ENCODE assay signal across 22 cellular contexts in the genomic region with DNA sequence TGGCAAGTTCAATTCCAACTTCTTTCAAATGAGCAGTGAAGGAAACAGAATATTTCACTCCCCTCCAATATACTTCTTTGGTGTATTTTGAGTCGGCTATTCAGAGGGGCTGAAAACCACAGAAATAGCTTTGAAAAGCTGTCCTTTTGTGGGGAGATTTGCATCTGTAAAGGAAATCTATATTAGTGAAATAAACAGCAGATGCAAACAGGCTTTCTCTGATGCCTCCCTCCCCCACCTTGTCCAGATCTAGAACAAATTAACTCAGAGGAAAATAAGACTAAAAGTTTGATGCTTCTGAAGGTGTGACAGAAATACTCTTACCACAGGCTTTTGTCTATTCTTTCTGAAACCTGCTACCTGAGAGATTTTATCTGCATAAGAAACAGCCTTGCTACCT.
"Had no signal": no experiment of that assay in that cellular context is flagged by ENCODE, and none has a peak within 500 bp of the region (broad histone marks: within the 10 kb centered on the region; RNA-seq: fewer than 3 reads in every experiment).

No MANE protein-coding gene starts in this region.

- H3K4me3 Mint-ChIP-seq: activated CD4-positive, alpha-beta T cell treated with anti-CD3 and anti-CD28 coated beads for 36 hours; activated CD8-positive, alpha-beta T cell treated with anti-CD3 and anti-CD28 coated beads for 36 hours; activated naive CD8-positive, alpha-beta T cell treated with anti-CD3 and anti-CD28 coated beads, Interleukin-2, amount 10 ng/mL, durations not matched to agents 7 days and 5 days; activated T-cell treated with anti-CD3 and anti-CD28 coated beads, Interleukin-2, amount 50 U/mL, for 72 hours had no signal

- H3K4me1 Mint-ChIP-seq: activated CD4-positive, alpha-beta T cell treated with anti-CD3 and anti-CD28 coated beads for 36 hours; activated naive CD8-positive, alpha-beta T cell treated with anti-CD3 and anti-CD28 coated beads, Interleukin-2, amount 10 ng/mL, durations not matched to agents 7 days and 5 days had no signal

- H3K4me1 ChIP-seq: adrenal gland had no signal

- H3K9me3 ChIP-seq: adrenal gland had no signal

- DNase-seq: activated CD4-positive, alpha-beta T cell treated with anti-CD3 and anti-CD28 coated beads for 36 hours; activated CD8-positive, alpha-beta memory T cell treated with anti-CD3 and anti-CD28 coated beads, Interleukin-2, amount 50 U/mL, for 4 hours; activated CD8-positive, alpha-beta T cell treated with anti-CD3 and anti-CD28 coated beads for 36 hours; activated naive CD4-positive, alpha-beta T cell treated with anti-CD3 and anti-CD28 coated beads, Interleukin-2, amount 50 U/mL, for 16 hours; activated naive CD8-positive, alpha-beta T cell treated with anti-CD3 and anti-CD28 coated beads, Interleukin-2, amount 10 ng/mL, durations not matched to agents 7 days and 5 days; activated T-cell treated with anti-CD3 and anti-CD28 coated beads, Interleukin-2, amount 50 U/mL, for 72 hours; adrenal gland; anterior cingulate cortex; cerebellar nuclear complex; NCI-H1105 treated with DMSO at 0.1 percent for 48 hours; NCI-H1436 treated with DMSO at 0.1 percent for 48 hours; NCI-H187 treated with DMSO at 0.1 percent for 48 hours; NCI-H2081 treated with DMSO at 0.1 percent for 48 hours; NCI-H2171; NCI-H2227 treated with DMSO at 0.1 percent for 48 hours; NCI-H526; NCI-H774; NK-92 treated with Interleukin-12 subunit alpha and Interleukin-12 subunit beta, amount 100 ng/mL, for 24 hours; SIG-M5; T-helper 1 cell had no signal

- H3K36me3 Mint-ChIP-seq: activated naive CD8-positive, alpha-beta T cell treated with anti-CD3 and anti-CD28 coated beads, Interleukin-2, amount 10 ng/mL, durations not matched to agents 7 days and 5 days had no signal

- H3K4me3 ChIP-seq: adrenal gland, SK-N-MC had no signal

- H3K27ac ChIP-seq: adrenal gland, SK-N-MC, VCaP had no signal

- H3K27ac Mint-ChIP-seq: activated CD4-positive, alpha-beta T cell treated with anti-CD3 and anti-CD28 coated beads for 36 hours; activated CD8-positive, alpha-beta T cell treated with anti-CD3 and anti-CD28 coated beads for 36 hours; activated naive CD8-positive, alpha-beta T cell treated with anti-CD3 and anti-CD28 coated beads, Interleukin-2, amount 10 ng/mL, durations not matched to agents 7 days and 5 days; activated T-cell treated with anti-CD3 and anti-CD28 coated beads, Interleukin-2, amount 50 U/mL, for 72 hours had no signal

- H3K36me3 ChIP-seq: adrenal gland had no signal

- H3K27me3 ChIP-seq: adrenal gland had no signal

- H3K27me3 Mint-ChIP-seq: activated CD4-positive, alpha-beta T cell treated with anti-CD3 and anti-CD28 coated beads for 36 hours; activated CD8-positive, alpha-beta T cell treated with anti-CD3 and anti-CD28 coated beads for 36 hours; activated naive CD8-positive, alpha-beta T cell treated with anti-CD3 and anti-CD28 coated beads, Interleukin-2, amount 10 ng/mL, durations not matched to agents 7 days and 5 days had no signal
